Comparison of ENCODE assay signal across 9 cellular contexts in the genomic region with DNA sequence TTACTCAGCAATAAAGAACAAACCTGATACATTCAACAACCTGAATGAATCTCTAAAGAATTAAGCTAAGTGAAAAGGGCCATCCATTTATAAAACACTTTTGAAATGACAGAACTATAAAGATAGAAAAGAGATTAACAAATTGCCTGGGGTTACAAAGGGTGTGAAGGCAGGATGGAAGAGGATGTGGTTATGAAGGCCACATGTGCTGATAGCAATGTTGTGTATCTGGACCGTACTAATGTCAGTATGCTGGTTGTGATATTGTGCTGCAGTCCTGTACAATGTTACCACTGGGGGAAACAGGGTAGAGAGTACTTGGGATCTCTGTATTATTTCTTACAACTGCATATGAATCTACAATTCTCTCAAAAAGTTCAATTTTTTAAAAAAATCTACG. TPM values are rescaled to one million over a fixed set of nuclear protein-coding genes. Genes with fewer than 3 reads are reported as not detected.
DNase-seq lines count a peak whose midpoint lies in the region; ATAC-seq and TF ChIP-seq lines count a peak whose summit lies in the region.
"Had no signal": no experiment of that assay in that cellular context is flagged by ENCODE, and none has a peak within 500 bp of the region (broad histone marks: within the 10 kb centered on the region; RNA-seq: fewer than 3 reads in every experiment).

No MANE protein-coding gene starts in this region.

- H3K36me3 Mint-ChIP-seq in T-cell (no peaks in the 10 kb centered on the region), natural killer cell (no peaks in the 10 kb centered on the region), chondrocyte (ENCODE audit: low read depth) (no peaks in the 10 kb centered on the region)

- H3K4me1 Mint-ChIP-seq in T-cell (peaks cover 94 to 100% (median 96%) of the 10 kb centered on the region in 3 donors), natural killer cell (peaks cover 89 to 98% of the 10 kb centered on the region in 2 donors), chondrocyte (ENCODE audit: low read depth) (peaks cover 92% of the 10 kb centered on the region)

- H3K27me3 Mint-ChIP-seq in T-cell (no peaks in the 10 kb centered on the region), natural killer cell (ENCODE audit: low read depth in 2 of 2) (no peaks in the 10 kb centered on the region), chondrocyte (ENCODE audit: low read depth) (no peaks in the 10 kb centered on the region)

- no peak for TF ChIP-seq CTCF in natural killer cell (IDR thresholded peaks at IDR 0.05)
- TF ChIP-seq CTCF in chondrocyte (IDR thresholded peaks at IDR 0.05) = no peak

- H3K27ac Mint-ChIP-seq in T-cell (peak overlapping the region; percentile 69 to 83), natural killer cell (peak overlapping the region; percentile 68 to 88), chondrocyte (ENCODE audit: unreplicated experiment) (no peak overlapping the region)

- H3K4me3 Mint-ChIP-seq in T-cell (peak overlapping the region; percentile 9 to 44 (median 31)), natural killer cell (peak overlapping the region; percentile 86), chondrocyte (ENCODE audit: unreplicated experiment) (no peak overlapping the region)

- H3K9me3 Mint-ChIP-seq in T-cell (no peaks in the 10 kb centered on the region), natural killer cell (no peaks in the 10 kb centered on the region), chondrocyte (ENCODE audit: low read depth) (no peaks in the 10 kb centered on the region)

- intact Hi-C loops in natural killer cell (cut with micrococcal nuclease) = loop anchor here (1.0 to 5.0 kb wide), 3 partner anchors 9 to 35 kb away; partner anchors contain the start of gene ELOVL5

- CTCF ChIA-PET in T-cell (lab: Charles Lee) = interaction anchor here in 1 of 2 donors (0.6 to 1.5 kb wide), 3 partner anchors 9 to 94 kb away, joined by 3 to 7 read pairs (median 3); no protein-coding TSS in a partner anchor

- peak; percentile 29 to 39 for ATAC-seq in activated CD4-positive, CD25-positive, alpha-beta regulatory T cell treated with anti-CD3 and anti-CD28 coated beads, Interleukin-2, amount 50 U/mL, for 24 hours
- ATAC-seq in HG02798 (IDR thresholded peaks at IDR 0.05; ENCODE audit: poor library complexity, unreplicated experiment) (peak; percentile 33), T-cell (replicated peaks in 1 of 4) (peak in 3 of 4 experiments; percentile 26 to 50 (median 27)), natural killer cell (peak; percentile 75 to 85 (median 82))

- no peak for DNase-seq in activated CD4-positive, CD25-positive, alpha-beta regulatory T cell treated with anti-CD3 and anti-CD28 coated beads, Interleukin-2, amount 50 U/mL, for 72 hours
- DNase-seq in T-cell = no peak
- DNase-seq in natural killer cell = no peak
- DNase-seq in UCSD-AML1 (lab: John Stamatoyannopoulos, UW; ENCODE audit: unreplicated experiment) = no peak
- no peak for DNase-seq in chondrocyte (ENCODE audit: low spot score)
- DNase-seq in activated effector memory CD4-positive, alpha-beta T cell treated with Interleukin-2 at 50 U/mL for 16 hours = no peak
- DNase-seq: NCI-H526 treated with DMSO at 0.1 percent for 48 hours had no signal

- POLR2A ChIA-PET in T-cell (lab: Charles Lee) = interaction anchor here (0.6 to 1.1 kb wide), 3 partner anchors 10 to 37 kb away, joined by 3 to 4 read pairs (median 3); no protein-coding TSS in a partner anchor

RNA-seq across cellular contexts. Expression of gene ELOVL5, which starts 36.4 kb away (rescaled TPM):
- total RNA-seq in T-cell (100 to 1,000 TPM in 1 of 5 donors, 10 to 100 TPM in 4; 71.4 to 101 (median 86.5) TPM), natural killer cell (10 to 100 TPM; 72.1 to 99.5 (median 73.7) TPM), chondrocyte (95.1 to 127 TPM (median 102 TPM) in 3 replicates)

Comparison
In these comparisons a context has a peak if more than half of its experiments do, and no peak if none do; other contexts are left out.
1. ATAC-seq: peak in every context shown above with its lines; median percentile 82 in natural killer cell; 34 in activated CD4-positive, CD25-positive, alpha-beta regulatory T cell treated with anti-CD3 and anti-CD28 coated beads, Interleukin-2, amount 50 U/mL, for 24 hours; 33 in HG02798; 27 in T-cell.